In the genomic region with DNA sequence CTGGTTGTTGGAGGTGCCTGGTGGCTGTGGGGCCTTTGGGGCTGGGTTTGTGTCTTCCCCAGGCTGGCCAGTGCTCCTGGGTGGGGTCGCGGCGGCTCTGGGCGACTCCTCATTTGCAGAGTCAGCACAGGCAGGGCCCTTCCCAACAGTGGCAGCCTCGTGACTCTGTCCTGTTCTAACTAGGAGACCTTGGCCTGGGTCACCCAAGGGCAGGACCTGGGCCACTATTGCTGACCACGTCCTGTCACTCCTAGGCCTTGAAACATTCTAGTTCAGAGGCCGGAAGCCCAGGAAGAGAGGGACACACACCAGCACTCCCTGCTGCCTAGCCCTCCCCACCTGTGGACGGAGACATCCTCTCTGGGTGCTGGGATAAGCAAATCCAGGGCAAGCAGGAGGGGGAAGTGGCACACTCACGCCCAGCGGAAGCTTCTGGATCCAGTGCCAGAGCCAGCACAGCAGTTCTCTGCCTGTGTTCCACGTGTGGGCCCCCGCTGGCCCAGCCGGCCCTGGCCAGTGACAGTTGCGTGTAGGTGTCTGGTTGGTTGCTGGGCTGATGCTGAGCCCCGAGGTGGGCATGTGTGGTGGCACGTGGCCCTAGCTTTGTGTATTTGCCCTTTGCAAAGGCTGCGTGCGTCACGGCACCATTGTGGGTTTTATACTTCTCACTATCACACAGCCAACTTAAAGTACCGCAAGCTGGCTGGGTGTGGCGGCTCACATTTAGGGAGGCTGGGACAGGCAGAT, we compare ENCODE assay signal across 16 cellular contexts. TPM values are rescaled to one million over a fixed set of nuclear protein-coding genes. Genes with fewer than 3 reads are reported as not detected.
DNase-seq lines count a peak whose midpoint lies in the region; ATAC-seq and TF ChIP-seq lines count a peak whose summit lies in the region.
"Had no signal": no experiment of that assay in that cellular context is flagged by ENCODE, and none has a peak within 500 bp of the region (broad histone marks: within the 10 kb centered on the region; RNA-seq: fewer than 3 reads in every experiment).

No MANE protein-coding gene starts in this region.

- TF ChIP-seq CTCF in colonic mucosa (IDR thresholded peaks at IDR 0.05) (no peak), upper lobe of right lung (IDR thresholded peaks at IDR 0.05) (no peak)

- ATAC-seq in upper lobe of right lung: peak; percentile 43
- ATAC-seq in GM21528 (IDR thresholded peaks at IDR 0.05; ENCODE audit: low FRiP score, unreplicated experiment): no peak
- ATAC-seq: activated CD8-positive, alpha-beta T cell treated with anti-CD3 and anti-CD28 coated beads for 36 hours; effector memory CD8-positive, alpha-beta T cell; stimulated activated naive CD8-positive, alpha-beta T cell treated with anti-CD3 and anti-CD28 coated beads, Interleukin-15, Interleukin-2, amounts not matched to agents 100 U/mL and 50 U/mL, for 24 hours had no signal

- H3K36me3 ChIP-seq in colonic mucosa: no peaks in the 10 kb centered on the region
- H3K36me3 ChIP-seq in upper lobe of right lung: no peaks in the 10 kb centered on the region
- H3K36me3 ChIP-seq: cardiac muscle cell had no signal

- H3K27ac ChIP-seq in colonic mucosa: no peak overlapping the region
- peak overlapping the region; percentile 12 for H3K27ac ChIP-seq in layer of hippocampus (ENCODE audit: low read depth, low read length)
- peak overlapping the region; percentile 68 for H3K27ac ChIP-seq in upper lobe of right lung
- H3K27ac ChIP-seq: cardiac muscle cell, VCaP had no signal

- intact Hi-C loops in colonic mucosa (cut with DNase I): no loop called here
- intact Hi-C loops in upper lobe of right lung (cut with DNase I): no loop called here

- H3K4me3 ChIP-seq in colonic mucosa: no peak overlapping the region
- no peak overlapping the region for H3K4me3 ChIP-seq in upper lobe of right lung
- H3K4me3 ChIP-seq: cardiac muscle cell had no signal

- H3K27me3 ChIP-seq in colonic mucosa (no peaks in the 10 kb centered on the region), layer of hippocampus (ENCODE audit: control insufficient read depth, insufficient read depth, low read length) (no peaks in the 10 kb centered on the region), upper lobe of right lung (no peaks in the 10 kb centered on the region)
- H3K27me3 ChIP-seq: cardiac muscle cell had no signal

- H3K4me1 ChIP-seq in colonic mucosa (no peaks in the 10 kb centered on the region), upper lobe of right lung (peaks cover 11% of the 10 kb centered on the region)

- DNase-seq in colonic mucosa: peak; percentile 38
- DNase-seq in pons (ENCODE audit: low spot score): peak; percentile 31
- peak; percentile 79 for DNase-seq in upper lobe of right lung
- no peak for DNase-seq in NCI-H524 treated with DMSO at 0.1 percent for 48 hours (lab: John Stamatoyannopoulos, UW)
- DNase-seq in retina: no peak
- DNase-seq: activated CD8-positive, alpha-beta T cell treated with anti-CD3 and anti-CD28 coated beads for 36 hours; COR-L47; effector memory CD8-positive, alpha-beta T cell; hippocampal formation; naive B cell; NCI-H146; stimulated activated naive CD8-positive, alpha-beta T cell treated with anti-CD3 and anti-CD28 coated beads, Interleukin-15, Interleukin-2, amounts not matched to agents 100 U/mL and 50 U/mL, for 24 hours had no signal

- H3K9me3 ChIP-seq in colonic mucosa: no peaks in the 10 kb centered on the region
- H3K9me3 ChIP-seq in upper lobe of right lung: no peaks in the 10 kb centered on the region

- H3K9ac ChIP-seq in colonic mucosa (ENCODE audit: low read depth in 2 of 2, low read length in 2 of 2): no peak overlapping the region

RNA-seq across cellular contexts. Expression of gene CHID1, which starts 4.3 kb away (rescaled TPM):
- 100 to 1,000 TPM in 1 of 2 donors, 10 to 100 TPM in 1; 46.4 to 113 TPM for total RNA-seq in colonic mucosa
- total RNA-seq in upper lobe of right lung: 52.9 TPM

RNA-seq across cellular contexts. Expression of gene AP2A2, which starts 10.8 kb away (rescaled TPM):
- total RNA-seq in colonic mucosa: 10 to 100 TPM; 69.4 to 72.5 TPM
- total RNA-seq in upper lobe of right lung: 92.0 TPM

Comparison
In these comparisons a context has a peak if more than half of its experiments do, and no peak if none do; other contexts are left out.
1. DNase-seq: peak in colonic mucosa (single experiment), pons (single experiment) and upper lobe of right lung (single experiment); none in NCI-H524 treated with DMSO at 0.1 percent for 48 hours (single experiment) and retina (single experiment).